Comparison of ENCODE assay signal across 1 cellular context in the genomic region with DNA sequence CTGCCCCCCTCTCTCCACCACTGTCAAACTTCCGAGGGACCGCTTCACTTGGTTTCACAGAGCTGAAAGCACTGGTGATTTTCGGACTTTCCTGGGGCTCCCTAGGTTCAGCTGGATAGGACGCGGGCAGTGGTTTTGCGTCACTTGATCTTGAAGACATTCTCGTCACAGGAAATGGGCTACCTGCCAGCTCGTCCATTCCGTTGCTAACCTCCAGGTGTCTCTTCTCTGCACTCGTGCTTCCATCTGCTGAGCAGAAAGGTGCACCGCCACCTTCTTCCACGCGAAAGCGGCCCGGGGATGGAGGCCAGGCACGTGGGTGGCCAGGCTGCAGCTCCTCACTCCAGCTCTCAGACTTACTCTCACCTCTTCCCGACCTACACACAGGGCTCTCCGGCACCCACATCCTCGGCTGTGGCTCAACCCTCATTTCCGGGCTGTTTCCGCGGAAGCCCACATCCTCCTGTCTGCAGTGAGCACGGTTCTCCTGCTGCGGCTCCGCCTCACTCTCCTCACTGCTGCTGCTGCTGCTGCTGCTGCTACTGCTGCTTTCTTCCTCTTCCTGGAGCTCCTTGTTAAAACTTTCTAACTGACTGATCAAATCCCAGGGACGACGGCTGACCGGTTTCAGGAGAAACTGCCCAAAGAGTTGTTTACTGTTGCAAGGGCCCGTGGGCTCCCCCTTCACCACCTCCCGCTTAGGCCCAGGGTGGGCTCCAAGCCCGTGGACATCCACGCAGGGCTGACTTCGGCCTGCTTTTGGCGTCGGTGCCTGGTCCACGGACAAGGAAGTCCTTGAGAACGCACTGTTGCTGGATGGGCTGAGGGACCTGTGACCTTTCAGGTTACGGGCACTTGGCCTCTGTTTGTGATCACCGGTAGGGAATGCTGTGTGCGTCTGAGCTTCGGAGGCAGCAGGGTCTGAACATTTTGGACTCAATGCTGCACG.
TF ChIP-seq lines count a peak whose summit lies in the region.

No MANE protein-coding gene starts in this region.

TF ChIP-seq in IMR-90, 13 proteins besides CTCF, POLR2A, EP300 and RAD21 (continued from another document):
- TF ChIP-seq, protein P1, sequence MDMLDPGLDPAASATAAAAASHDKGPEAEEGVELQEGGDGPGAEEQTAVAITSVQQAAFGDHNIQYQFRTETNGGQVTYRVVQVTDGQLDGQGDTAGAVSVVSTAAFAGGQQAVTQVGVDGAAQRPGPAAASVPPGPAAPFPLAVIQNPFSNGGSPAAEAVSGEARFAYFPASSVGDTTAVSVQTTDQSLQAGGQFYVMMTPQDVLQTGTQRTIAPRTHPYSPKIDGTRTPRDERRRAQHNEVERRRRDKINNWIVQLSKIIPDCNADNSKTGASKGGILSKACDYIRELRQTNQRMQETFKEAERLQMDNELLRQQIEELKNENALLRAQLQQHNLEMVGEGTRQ (IDR thresholded peaks at IDR 0.05; ENCODE audit: low read depth, low read length) = no peak
- no peak for TF ChIP-seq SMC3 (IDR thresholded peaks at IDR 0.05; ENCODE audit: low read depth, low read length)
- no peak for TF ChIP-seq MXI1 (IDR thresholded peaks at IDR 0.05; ENCODE audit: borderline replicate concordance, low read depth, low read length)
- no peak for TF ChIP-seq BHLHE40 (IDR thresholded peaks at IDR 0.05; ENCODE audit: low read depth, low read length)
- TF ChIP-seq NFE2L2 (IDR thresholded peaks at IDR 0.05; ENCODE audit: low read depth, low read length) = no peak
- TF ChIP-seq RCOR1 (IDR thresholded peaks at IDR 0.05; ENCODE audit: insufficient replicate concordance, low read length) = no peak
- TF ChIP-seq, protein P2, sequence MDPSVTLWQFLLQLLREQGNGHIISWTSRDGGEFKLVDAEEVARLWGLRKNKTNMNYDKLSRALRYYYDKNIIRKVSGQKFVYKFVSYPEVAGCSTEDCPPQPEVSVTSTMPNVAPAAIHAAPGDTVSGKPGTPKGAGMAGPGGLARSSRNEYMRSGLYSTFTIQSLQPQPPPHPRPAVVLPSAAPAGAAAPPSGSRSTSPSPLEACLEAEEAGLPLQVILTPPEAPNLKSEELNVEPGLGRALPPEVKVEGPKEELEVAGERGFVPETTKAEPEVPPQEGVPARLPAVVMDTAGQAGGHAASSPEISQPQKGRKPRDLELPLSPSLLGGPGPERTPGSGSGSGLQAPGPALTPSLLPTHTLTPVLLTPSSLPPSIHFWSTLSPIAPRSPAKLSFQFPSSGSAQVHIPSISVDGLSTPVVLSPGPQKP (IDR thresholded peaks at IDR 0.05; ENCODE audit: borderline replicate concordance, low read depth, low read length) = no peak
- no peak for TF ChIP-seq CHD1 (IDR thresholded peaks at IDR 0.05; ENCODE audit: low read depth, low read length)
- TF ChIP-seq MAFK (IDR thresholded peaks at IDR 0.05; ENCODE audit: low read depth, low read length) = no peak
TF ChIP-seq in IMR-90: peak in this region for 0.
